11 cellular contexts compared by ENCODE assay signal in the genomic region with DNA sequence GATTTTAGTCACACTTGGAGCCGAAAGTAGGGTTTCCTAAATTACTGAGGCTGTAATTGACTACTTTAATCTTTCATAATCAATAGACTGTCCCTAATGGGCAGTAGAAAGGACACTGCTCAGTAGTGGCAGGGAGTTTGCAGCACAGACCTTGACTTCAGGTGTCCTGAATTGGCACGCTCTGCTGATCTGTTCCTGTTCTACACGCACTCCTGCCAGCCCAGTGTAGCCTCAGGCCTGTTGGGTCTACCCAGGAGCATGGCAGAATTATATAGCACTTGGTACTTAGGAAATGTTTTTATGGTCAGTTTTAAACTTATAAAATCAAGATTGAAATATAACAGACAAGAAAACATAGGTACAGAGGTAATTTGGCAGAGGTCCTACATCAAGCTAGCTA. TPM values are rescaled to one million over a fixed set of nuclear protein-coding genes. Genes with fewer than 3 reads are reported as not detected.
DNase-seq lines count a peak whose midpoint lies in the region; ATAC-seq and TF ChIP-seq lines count a peak whose summit lies in the region.
"Had no signal": no experiment of that assay in that cellular context is flagged by ENCODE, and none has a peak within 500 bp of the region (broad histone marks: within the 10 kb centered on the region; RNA-seq: fewer than 3 reads in every experiment).

No MANE protein-coding gene starts in this region.

- peak overlapping the region; percentile 73 for H3K27ac ChIP-seq in cardiac muscle cell

- intact Hi-C loops in cardiac septum (cut with DNase I): no loop called here

- H3K4me1 Mint-ChIP-seq in activated naive CD8-positive, alpha-beta T cell treated with anti-CD3 and anti-CD28 coated beads, Interleukin-2, amount 10 ng/mL, durations not matched to agents 7 days and 5 days: peaks cover 52% of the 10 kb centered on the region
- peaks cover 35% of the 10 kb centered on the region for H3K4me1 Mint-ChIP-seq in type B pancreatic cell (ENCODE audit: unreplicated experiment)

- no peak overlapping the region for H3K4me3 Mint-ChIP-seq in activated naive CD8-positive, alpha-beta T cell treated with anti-CD3 and anti-CD28 coated beads, Interleukin-2, amount 10 ng/mL, durations not matched to agents 7 days and 5 days
- H3K4me3 Mint-ChIP-seq in type B pancreatic cell: no peak overlapping the region

- no peaks in the 10 kb centered on the region for H3K9me3 Mint-ChIP-seq in activated naive CD8-positive, alpha-beta T cell treated with anti-CD3 and anti-CD28 coated beads, Interleukin-2, amount 10 ng/mL, durations not matched to agents 7 days and 5 days
- H3K9me3 Mint-ChIP-seq in type B pancreatic cell: no peaks in the 10 kb centered on the region

- H3K4me3 ChIP-seq in cardiac muscle cell: no peak overlapping the region
- H3K4me3 ChIP-seq: esophagus muscularis mucosa, vagina had no signal

- peaks cover 28% of the 10 kb centered on the region for H3K4me1 ChIP-seq in cardiac muscle cell (ENCODE audit: low read depth)

- TF ChIP-seq CTCF in cardiac muscle cell (IDR thresholded peaks at IDR 0.05; ENCODE audit: low read depth, low read length) (no peak), type B pancreatic cell (conservative IDR thresholded peaks at IDR 0.05) (no peak)

- H3K27me3 ChIP-seq in cardiac muscle cell: no peaks in the 10 kb centered on the region
- H3K27me3 ChIP-seq: esophagus muscularis mucosa, vagina had no signal

- H3K36me3 ChIP-seq in cardiac muscle cell: peaks cover 6% of the 10 kb centered on the region

- H3K9me3 ChIP-seq in cardiac muscle cell (ENCODE audit: low read depth): no peaks in the 10 kb centered on the region
- H3K9me3 ChIP-seq: esophagus muscularis mucosa, vagina had no signal

- no peak for ATAC-seq in activated naive CD8-positive, alpha-beta T cell treated with anti-CD3 and anti-CD28 coated beads, Interleukin-2, amount 10 ng/mL, durations not matched to agents 7 days and 5 days (ENCODE audit: low read depth)
- peak; percentile 84 for ATAC-seq in left lobe of liver

- H3K27me3 Mint-ChIP-seq in activated naive CD8-positive, alpha-beta T cell treated with anti-CD3 and anti-CD28 coated beads, Interleukin-2, amount 10 ng/mL, durations not matched to agents 7 days and 5 days: no peaks in the 10 kb centered on the region
- no peaks in the 10 kb centered on the region for H3K27me3 Mint-ChIP-seq in type B pancreatic cell

- no peak for DNase-seq in cardiac muscle cell (ENCODE audit: low read depth in 1 of 2, low spot score in 1 of 2)
- no peak for DNase-seq in cardiac septum (ENCODE audit: low spot score)
- no peak for DNase-seq in activated naive CD8-positive, alpha-beta T cell treated with anti-CD3 and anti-CD28 coated beads, Interleukin-2, amount 10 ng/mL, durations not matched to agents 7 days and 5 days
- DNase-seq in left lobe of liver (ENCODE audit: low spot score): peak; percentile 59
- DNase-seq in type B pancreatic cell (ENCODE audit: extremely low spot score, unreplicated experiment): no peak
- no peak for DNase-seq in SK-N-DZ (ENCODE audit: low spot score)
- DNase-seq in stimulated activated CD4-positive, alpha-beta T cell treated with anti-CD3 and anti-CD28 coated beads, Interleukin-4, amount 100 ng/mL, for 4 hours: no peak
- DNase-seq in HuH-7 (ENCODE audit: low spot score): no peak
- DNase-seq: activated CD4-positive, alpha-beta T cell treated with anti-CD3 and anti-CD28 coated beads for 1 hour had no signal

- peak overlapping the region; percentile 30 for H3K27ac Mint-ChIP-seq in activated naive CD8-positive, alpha-beta T cell treated with anti-CD3 and anti-CD28 coated beads, Interleukin-2, amount 10 ng/mL, durations not matched to agents 7 days and 5 days
- peak overlapping the region; percentile 74 for H3K27ac Mint-ChIP-seq in type B pancreatic cell

- peaks cover 14% of the 10 kb centered on the region for H3K36me3 Mint-ChIP-seq in activated naive CD8-positive, alpha-beta T cell treated with anti-CD3 and anti-CD28 coated beads, Interleukin-2, amount 10 ng/mL, durations not matched to agents 7 days and 5 days
- peaks cover 26% of the 10 kb centered on the region for H3K36me3 Mint-ChIP-seq in type B pancreatic cell

- POLR2A ChIA-PET in activated naive CD8-positive, alpha-beta T cell treated with anti-CD3 and anti-CD28 coated beads, Interleukin-2, amount 10 ng/mL, durations not matched to agents 7 days and 5 days (lab: Charles Lee): interaction anchor here (1.1 to 1.7 kb wide), 3 partner anchors 8 to 116 kb away, joined by 4 to 6 read pairs (median 4); no protein-coding TSS in a partner anchor

RNA-seq across cellular contexts. Expression of a gene that starts 9.0 kb away (rescaled TPM):
- total RNA-seq in cardiac muscle cell (314 and 330 TPM in 2 replicates), cardiac septum (168 TPM), left lobe of liver (125 TPM), type B pancreatic cell (ENCODE audit: low replicate concordance) (250 and 251 TPM in 2 replicates)
- 323 and 395 TPM in 2 replicates for polyA plus RNA-seq in cardiac muscle cell
- total RNA-seq in activated naive CD8-positive, alpha-beta T cell treated with anti-CD3 and anti-CD28 coated beads, Interleukin-2, amount 10 ng/mL, durations not matched to agents 7 days and 5 days: 100 to 1,000 TPM; 264 to 270 TPM
- polyA plus RNA-seq in SK-N-DZ (2014; cell fraction: cytosol; rRNA removed): 247 and 268 TPM in 2 replicates
- 125 and 132 TPM in 2 replicates for polyA plus RNA-seq in SK-N-DZ (2014; cell fraction: nucleus; rRNA removed)

RNA-seq across cellular contexts. Expression of a gene that starts 26.7 kb away (rescaled TPM):
- total RNA-seq in cardiac muscle cell (0.63 and 1.1 TPM in 2 replicates), cardiac septum (2.3 TPM), left lobe of liver (7.8 TPM), type B pancreatic cell (ENCODE audit: low replicate concordance) (0.24 and 0.89 TPM in 2 replicates)
- polyA plus RNA-seq in cardiac muscle cell: 0.86 and 0.94 TPM in 2 replicates
- 10 to 100 TPM; 21.4 to 22.9 TPM for total RNA-seq in activated naive CD8-positive, alpha-beta T cell treated with anti-CD3 and anti-CD28 coated beads, Interleukin-2, amount 10 ng/mL, durations not matched to agents 7 days and 5 days
- 0.22 and 3.7 TPM in 2 replicates for polyA plus RNA-seq in SK-N-DZ (2014; cell fraction: cytosol; rRNA removed)
- polyA plus RNA-seq in SK-N-DZ (2014; cell fraction: nucleus; rRNA removed): 1.9 and 2.2 TPM in 2 replicates
